ENCODE assay signal across 8 cellular contexts in genomic region chr11:119169272-119169719, GRCh38. TPM values are rescaled to one million over a fixed set of nuclear protein-coding genes. Genes with fewer than 3 reads are reported as not detected.
DNase-seq lines count a peak whose midpoint lies in the region; ATAC-seq and TF ChIP-seq lines count a peak whose summit lies in the region.

No MANE protein-coding gene starts in this region.

- CTCF ChIA-PET in activated CD4-positive, alpha-beta memory T cell treated with anti-CD3 and anti-CD28 coated beads for 36 hours (lab: Charles Lee) = interaction anchor here (0.6 to 3.2 kb wide), 31 partner anchors 10 to 187 kb away, joined by 3 to 37 read pairs (median 4); partner anchors contain the start of genes DPAGT1, HINFP and HYOU1

- H3K36me3 Mint-ChIP-seq in activated CD4-positive, alpha-beta memory T cell treated with anti-CD3 and anti-CD28 coated beads for 36 hours = no peaks in the 10 kb centered on the region
- H3K36me3 Mint-ChIP-seq in naive thymus-derived CD8-positive, alpha-beta T cell = peaks cover 0 to 5% (median 0%) of the 10 kb centered on the region in 3 donors

- no peaks in the 10 kb centered on the region for H3K9me3 ChIP-seq in esophagus squamous epithelium
- no peaks in the 10 kb centered on the region for H3K9me3 ChIP-seq in tibial artery

- peak; percentile 16 for ATAC-seq in HG03432 (IDR thresholded peaks at IDR 0.05; ENCODE audit: unreplicated experiment)
- peak; percentile 41 to 44 for ATAC-seq in naive thymus-derived CD8-positive, alpha-beta T cell

- peaks cover 11% of the 10 kb centered on the region for H3K4me1 Mint-ChIP-seq in activated CD4-positive, alpha-beta memory T cell treated with anti-CD3 and anti-CD28 coated beads for 36 hours (ENCODE audit: low read depth)
- peaks cover 3 to 15% (median 9%) of the 10 kb centered on the region in 4 donors for H3K4me1 Mint-ChIP-seq in naive thymus-derived CD8-positive, alpha-beta T cell

- DNase-seq in activated T-cell treated with anti-CD3 and anti-CD28 coated beads for 24 hours (ENCODE audit: low read depth) (peak; percentile 24), activated T-cell treated with anti-CD3 and anti-CD28 coated beads for 4 hours (no peak), esophagus squamous epithelium (lab: John Stamatoyannopoulos, UW) (no peak), tibial artery (peak; percentile 44 to 89), RPMI8226 (no peak)
- DNase-seq in activated CD4-positive, alpha-beta memory T cell treated with anti-CD3 and anti-CD28 coated beads for 36 hours = peak; percentile 69
- DNase-seq in naive thymus-derived CD8-positive, alpha-beta T cell = peak in 2 of 10 donors; percentile 29 to 36

- H3K27ac Mint-ChIP-seq in activated CD4-positive, alpha-beta memory T cell treated with anti-CD3 and anti-CD28 coated beads for 36 hours = peak overlapping the region; percentile 82
- peak overlapping the region; percentile 59 to 92 (median 86) for H3K27ac Mint-ChIP-seq in naive thymus-derived CD8-positive, alpha-beta T cell

- peak in 2 of 4 donors; percentile 13 to 39 for TF ChIP-seq POLR2A in esophagus squamous epithelium (IDR thresholded peaks at IDR 0.05)

- H3K4me3 ChIP-seq in esophagus squamous epithelium (peak overlapping the region; percentile 65 to 98 (median 85)), tibial artery (peak overlapping the region; percentile 89 to 96)

- TF ChIP-seq CTCF in esophagus squamous epithelium (IDR thresholded peaks at IDR 0.05) (no peak), tibial artery (IDR thresholded peaks at IDR 0.05) (no peak)

- 0 to 23% methylated on average over 2 to 9 of the region's 15 CpGs for WGBS in esophagus squamous epithelium, 2 donors

- no peaks in the 10 kb centered on the region for H3K27me3 Mint-ChIP-seq in activated CD4-positive, alpha-beta memory T cell treated with anti-CD3 and anti-CD28 coated beads for 36 hours
- no peaks in the 10 kb centered on the region for H3K27me3 Mint-ChIP-seq in naive thymus-derived CD8-positive, alpha-beta T cell

- H3K4me3 Mint-ChIP-seq in activated CD4-positive, alpha-beta memory T cell treated with anti-CD3 and anti-CD28 coated beads for 36 hours = peak overlapping the region; percentile 89
- peak overlapping the region; percentile 80 to 95 (median 89) for H3K4me3 Mint-ChIP-seq in naive thymus-derived CD8-positive, alpha-beta T cell

- peaks cover under 1 to 34% (median under 1%) of the 10 kb centered on the region in 3 donors for H3K36me3 ChIP-seq in esophagus squamous epithelium
- H3K36me3 ChIP-seq in tibial artery = peaks cover 2 to 20% (median 11%) of the 10 kb centered on the region in 3 donors

- intact Hi-C loops in activated CD4-positive, alpha-beta memory T cell treated with anti-CD3 and anti-CD28 coated beads for 36 hours (cut with micrococcal nuclease) = loop anchor here (1.0 to 5.0 kb wide), 3 partner anchors 28 to 153 kb away; partner anchors contain the start of gene DPAGT1
- intact Hi-C loops in esophagus squamous epithelium (cut with DNase I) (no loop called here), tibial artery (cut with DNase I; ENCODE audit: low total_unique reads) (no loop called here)

- peaks cover 11 to 63% (median 26%) of the 10 kb centered on the region in 3 donors for H3K4me1 ChIP-seq in esophagus squamous epithelium
- H3K4me1 ChIP-seq in tibial artery = peaks cover 0 to 13% (median 10%) of the 10 kb centered on the region in 4 donors

- H3K27me3 ChIP-seq in esophagus squamous epithelium = no peaks in the 10 kb centered on the region
- H3K27me3 ChIP-seq in tibial artery = no peaks in the 10 kb centered on the region

- POLR2A ChIA-PET in activated CD4-positive, alpha-beta memory T cell treated with anti-CD3 and anti-CD28 coated beads for 36 hours (lab: Charles Lee) = interaction anchor here (0.6 to 1.5 kb wide), 9 partner anchors 9 to 102 kb away, joined by 3 to 6 read pairs (median 4); partner anchors contain the start of genes CBL, DPAGT1, HMBS and VPS11
- POLR2A ChIA-PET in naive thymus-derived CD8-positive, alpha-beta T cell (lab: Charles Lee) = interaction anchor here (0.7 to 1.5 kb wide), 10 partner anchors 9 to 156 kb away, joined by 3 to 8 read pairs (median 4); partner anchors contain the start of genes DPAGT1, HINFP, HMBS and VPS11

- no peaks in the 10 kb centered on the region for H3K9me3 Mint-ChIP-seq in activated CD4-positive, alpha-beta memory T cell treated with anti-CD3 and anti-CD28 coated beads for 36 hours
- H3K9me3 Mint-ChIP-seq in naive thymus-derived CD8-positive, alpha-beta T cell = no peaks in the 10 kb centered on the region

- H3K27ac ChIP-seq in esophagus squamous epithelium (peak overlapping the region; percentile 94 to 99 (median 98)), tibial artery (peak overlapping the region; percentile 98 to 99)

RNA-seq across cellular contexts. Expression of gene NLRX1, which starts 0.8 kb away (rescaled TPM):
- 10 to 100 TPM; 18.4 to 18.7 TPM for total RNA-seq in activated CD4-positive, alpha-beta memory T cell treated with anti-CD3 and anti-CD28 coated beads for 36 hours
- total RNA-seq in esophagus squamous epithelium = 10 to 100 TPM; 31.5 to 83.3 (median 67.5) TPM
- total RNA-seq in naive thymus-derived CD8-positive, alpha-beta T cell = 10 to 100 TPM; 10.3 to 10.5 TPM
- 10 to 100 TPM in 1 of 3 donors, 1 to 10 TPM in 2; 4.0 to 10.9 (median 7.1) TPM for polyA plus RNA-seq in naive thymus-derived CD8-positive, alpha-beta T cell

RNA-seq across cellular contexts. Expression of gene NHERF4, which starts 16.0 kb away (rescaled TPM):
- total RNA-seq in activated CD4-positive, alpha-beta memory T cell treated with anti-CD3 and anti-CD28 coated beads for 36 hours = under 1 TPM in 1 of 2 experiments, not detected in 1; 0.36 TPM
- total RNA-seq in esophagus squamous epithelium = under 1 TPM in 1 of 4 donors, not detected in 3; under 0.01 TPM
- total RNA-seq in naive thymus-derived CD8-positive, alpha-beta T cell = under 1 TPM; 0.42 to 0.55 TPM
- not detected for polyA plus RNA-seq in naive thymus-derived CD8-positive, alpha-beta T cell

RNA-seq across cellular contexts. Expression of gene ABCG4, which starts 20.4 kb away (rescaled TPM):
- not detected for total RNA-seq in activated CD4-positive, alpha-beta memory T cell treated with anti-CD3 and anti-CD28 coated beads for 36 hours
- under 1 TPM; 0.15 to 0.94 (median 0.39) TPM for total RNA-seq in esophagus squamous epithelium
- total RNA-seq in naive thymus-derived CD8-positive, alpha-beta T cell = not detected
- not detected for polyA plus RNA-seq in naive thymus-derived CD8-positive, alpha-beta T cell

RNA-seq across cellular contexts. Expression of gene CBL, which starts 36.8 kb away (rescaled TPM):
- total RNA-seq in activated CD4-positive, alpha-beta memory T cell treated with anti-CD3 and anti-CD28 coated beads for 36 hours = 10 to 100 TPM; 30.8 to 31.2 TPM
- 10 to 100 TPM in 3 of 4 donors, 1 to 10 TPM in 1; 9.9 to 14.2 (median 12.4) TPM for total RNA-seq in esophagus squamous epithelium
- 10 to 100 TPM; 46.9 to 51.6 TPM for total RNA-seq in naive thymus-derived CD8-positive, alpha-beta T cell
- polyA plus RNA-seq in naive thymus-derived CD8-positive, alpha-beta T cell = 10 to 100 TPM; 11.5 to 16.1 (median 12.2) TPM

RNA-seq across cellular contexts. Expression of gene HINFP, which starts 47.9 kb away (rescaled TPM):
- 10 to 100 TPM; 22.3 to 24.3 TPM for total RNA-seq in activated CD4-positive, alpha-beta memory T cell treated with anti-CD3 and anti-CD28 coated beads for 36 hours
- 10 to 100 TPM in 3 of 4 donors, 1 to 10 TPM in 1; 7.0 to 33.2 (median 13.9) TPM for total RNA-seq in esophagus squamous epithelium
- total RNA-seq in naive thymus-derived CD8-positive, alpha-beta T cell = 10 to 100 TPM; 66.0 to 68.6 TPM
- 10 to 100 TPM in 1 of 3 donors, 1 to 10 TPM in 2; 7.3 to 24.9 (median 7.5) TPM for polyA plus RNA-seq in naive thymus-derived CD8-positive, alpha-beta T cell

Comparison
In these comparisons a context has a peak if more than half of its experiments do, and no peak if none do; other contexts are left out.
1. DNase-seq: peak in activated T-cell treated with anti-CD3 and anti-CD28 coated beads for 24 hours (single experiment), activated CD4-positive, alpha-beta memory T cell treated with anti-CD3 and anti-CD28 coated beads for 36 hours (single experiment) and tibial artery (2 of 2); none in activated T-cell treated with anti-CD3 and anti-CD28 coated beads for 4 hours (single experiment), esophagus squamous epithelium (single experiment) and RPMI8226 (single experiment).